In the genomic region with DNA sequence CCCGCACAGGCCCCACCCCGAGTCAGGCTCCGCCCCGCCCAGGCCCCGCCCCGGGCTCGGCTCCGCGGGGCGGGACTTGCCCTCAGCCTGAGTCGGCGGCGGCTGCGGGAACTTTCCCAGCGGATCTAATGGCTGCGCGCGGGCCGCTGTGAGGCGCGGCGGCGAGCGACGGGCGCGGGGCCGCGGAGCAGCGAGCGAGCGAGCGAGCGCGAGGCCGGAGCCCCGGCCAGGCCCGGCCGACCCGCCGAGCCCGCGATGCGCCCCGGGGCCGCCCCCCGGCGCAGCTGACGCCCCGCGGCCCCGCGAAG, we compare ENCODE assay signal across 8 cellular contexts. TPM values are rescaled to one million over a fixed set of nuclear protein-coding genes. Genes with fewer than 3 reads are reported as not detected.
A peak's percentile ranks its signal among the peaks of the same experiment; 100 is the strongest.
DNase-seq lines count a peak whose midpoint lies in the region; ATAC-seq and TF ChIP-seq lines count a peak whose summit lies in the region.

A gene with protein sequence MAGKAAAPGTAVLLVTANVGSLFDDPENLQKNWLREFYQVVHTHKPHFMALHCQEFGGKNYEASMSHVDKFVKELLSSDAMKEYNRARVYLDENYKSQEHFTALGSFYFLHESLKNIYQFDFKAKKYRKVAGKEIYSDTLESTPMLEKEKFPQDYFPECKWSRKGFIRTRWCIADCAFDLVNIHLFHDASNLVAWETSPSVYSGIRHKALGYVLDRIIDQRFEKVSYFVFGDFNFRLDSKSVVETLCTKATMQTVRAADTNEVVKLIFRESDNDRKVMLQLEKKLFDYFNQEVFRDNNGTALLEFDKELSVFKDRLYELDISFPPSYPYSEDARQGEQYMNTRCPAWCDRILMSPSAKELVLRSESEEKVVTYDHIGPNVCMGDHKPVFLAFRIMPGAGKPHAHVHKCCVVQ (plus strand): TSS at position 75 of the 308 bp plus-strand sequence. CDS start 310 bp downstream, outside the sequence.

- H3K4me1 Mint-ChIP-seq in T-helper 17 cell (peaks cover 43% of the 10 kb centered on the region), progenitor cell of endocrine pancreas (ENCODE audit: low read depth) (peaks cover 27% of the 10 kb centered on the region)

- peak within 1 kb of the TSS; percentile 94 for H3K4me3 Mint-ChIP-seq in T-helper 17 cell
- peak within 1 kb of the TSS; percentile 87 for H3K4me3 Mint-ChIP-seq in progenitor cell of endocrine pancreas (ENCODE audit: low read depth)

- TF ChIP-seq CTCF in progenitor cell of endocrine pancreas (IDR thresholded peaks at IDR 0.05; ENCODE audit: unreplicated experiment) = no peak

- H3K27me3 Mint-ChIP-seq in T-helper 17 cell = peaks cover 12% of the 10 kb centered on the region
- H3K27me3 Mint-ChIP-seq in progenitor cell of endocrine pancreas = peaks cover 8% of the 10 kb centered on the region

- DNase-seq in T-helper 17 cell = no peak
- no peak for DNase-seq in glomerular endothelial cell (ENCODE audit: extremely low read depth, low read depth, low spot score)
- DNase-seq in progenitor cell of endocrine pancreas (ENCODE audit: low spot score, unreplicated experiment) = no peak
- no peak for DNase-seq in SIG-M5 treated with dmso at 0.1 percent for 504 hours (lab: John Stamatoyannopoulos, UW; ENCODE audit: unreplicated experiment)
- DNase-seq in NAMALWA (ENCODE audit: low spot score) = no peak

- H3K9me3 Mint-ChIP-seq in progenitor cell of endocrine pancreas (ENCODE audit: low read depth) = no peaks in the 10 kb centered on the region

- H3K36me3 Mint-ChIP-seq in T-helper 17 cell (ENCODE audit: low read depth) (no peaks in the 10 kb centered on the region), progenitor cell of endocrine pancreas (ENCODE audit: insufficient read depth) (no peaks in the 10 kb centered on the region)

- H3K27ac Mint-ChIP-seq in T-helper 17 cell = peak within 1 kb of the TSS; percentile 91
- H3K27ac Mint-ChIP-seq in progenitor cell of endocrine pancreas = peak within 1 kb of the TSS; percentile 89

- no peak for ATAC-seq in T-helper 17 cell
- ATAC-seq in HG03442 (IDR thresholded peaks at IDR 0.05; ENCODE audit: unreplicated experiment) = no peak
- no peak for ATAC-seq in HG02884 (IDR thresholded peaks at IDR 0.05; ENCODE audit: unreplicated experiment)

- peak; percentile 63 for TF ChIP-seq POLR2A in GM19193 (IDR thresholded peaks at IDR 0.05; ENCODE audit: extremely low read depth, insufficient read depth, insufficient read length)

- no peaks in the 10 kb centered on the region for H3K9me3 ChIP-seq in T-helper 17 cell (ENCODE audit: control insufficient read depth, low read length, poor library complexity, severe bottlenecking)

RNA-seq across cellular contexts. Expression of the gene that starts here (rescaled TPM):
- total RNA-seq in T-helper 17 cell = 10 to 100 TPM; 17.6 to 24.7 TPM
- total RNA-seq in glomerular endothelial cell = 43.9 and 51.9 TPM in 2 replicates
- 30.0 and 30.6 TPM in 2 replicates for total RNA-seq in progenitor cell of endocrine pancreas
